In the genomic region with DNA sequence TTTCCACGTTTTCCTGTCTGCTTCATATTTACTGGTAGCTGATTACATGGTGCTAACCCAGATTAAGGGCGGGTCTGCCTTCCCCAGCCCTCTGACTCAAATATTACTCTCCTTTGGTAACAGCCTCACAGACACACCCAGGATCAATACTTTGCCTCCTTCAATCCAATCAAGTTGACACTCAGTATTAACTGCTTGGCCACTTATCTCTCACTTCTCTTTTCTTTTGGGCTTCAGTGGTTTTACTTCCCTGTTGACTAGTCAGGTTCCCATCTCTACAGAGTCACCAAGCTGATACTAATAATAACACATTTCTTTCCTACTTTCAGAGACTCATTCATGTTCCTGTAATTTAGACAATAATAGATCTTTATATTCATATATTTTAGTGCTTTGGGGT, we compare ENCODE assay signal across 12 cellular contexts.
DNase-seq lines count a peak whose midpoint lies in the region; ATAC-seq lines count a peak whose summit lies in the region.
"Had no signal": no experiment of that assay in that cellular context is flagged by ENCODE, and none has a peak within 500 bp of the region (broad histone marks: within the 10 kb centered on the region; RNA-seq: fewer than 3 reads in every experiment).

No MANE protein-coding gene starts in this region.

- ATAC-seq in GM18909 (IDR thresholded peaks at IDR 0.05; ENCODE audit: poor library complexity, unreplicated experiment) (peak; percentile 97), GM21786 (IDR thresholded peaks at IDR 0.05; ENCODE audit: unreplicated experiment) (peak; percentile 100), HG03196 (IDR thresholded peaks at IDR 0.05; ENCODE audit: unreplicated experiment) (peak; percentile 87), aorta (ENCODE audit: low FRiP score) (no peak)
- ATAC-seq in activated naive CD4-positive, alpha-beta T cell treated with anti-CD3 and anti-CD28 coated beads, Interleukin-2, amount 50 U/mL, for 72 hours: no peak

- H3K4me1 ChIP-seq in SJCRH30 (no peaks in the 10 kb centered on the region), aorta (ENCODE audit: control insufficient read depth in 1 of 2, insufficient read depth in 2 of 2, low read length in 2 of 2) (no peaks in the 10 kb centered on the region)

- H3K4me1 Mint-ChIP-seq in dendritic cell treated with granulocyte-macrophage colony-stimulating factor and Interleukin-4, amounts not matched to agents 40 ng/mL and 50 ng/mL, for 4 days (ENCODE audit: low read depth): peaks cover 24% of the 10 kb centered on the region
- H3K4me1 Mint-ChIP-seq: activated naive CD8-positive, alpha-beta T cell treated with anti-CD3 and anti-CD28 coated beads, Interleukin-2, amount 10 ng/mL, durations not matched to agents 7 days and 5 days had no signal

- intact Hi-C loops in dendritic cell treated with granulocyte-macrophage colony-stimulating factor and Interleukin-4, amounts not matched to agents 40 ng/mL and 50 ng/mL, for 4 days (cut with micrococcal nuclease): no loop called here
- intact Hi-C loops in aorta (cut with DNase I): no loop called here

- H3K9me3 Mint-ChIP-seq in dendritic cell treated with granulocyte-macrophage colony-stimulating factor and Interleukin-4, amounts not matched to agents 40 ng/mL and 50 ng/mL, for 4 days: no peaks in the 10 kb centered on the region
- peaks cover 4 to 14% of the 10 kb centered on the region in 2 donors for H3K9me3 Mint-ChIP-seq in activated naive CD4-positive, alpha-beta T cell treated with anti-CD3 and anti-CD28 coated beads, Interleukin-2, amount 50 U/mL, for 72 hours
- H3K9me3 Mint-ChIP-seq: activated naive CD8-positive, alpha-beta T cell treated with anti-CD3 and anti-CD28 coated beads, Interleukin-2, amount 10 ng/mL, durations not matched to agents 7 days and 5 days had no signal

- DNase-seq in SJCRH30 (no peak), aorta (no peak), NCI-H1092 (lab: John Stamatoyannopoulos, UW) (no peak)
- DNase-seq in activated naive CD4-positive, alpha-beta T cell treated with anti-CD3 and anti-CD28 coated beads, Interleukin-2, amount 50 U/mL, for 72 hours (ENCODE audit: low spot score in 2 of 2): no peak
- DNase-seq: activated CD4-positive, alpha-beta T cell treated with anti-CD3 and anti-CD28 coated beads, Interleukin-2, amount 50 U/mL, for 4 hours; activated naive CD8-positive, alpha-beta T cell treated with anti-CD3 and anti-CD28 coated beads, Interleukin-2, amount 10 ng/mL, durations not matched to agents 7 days and 5 days; NCI-H2171 treated with DMSO at 0.1 percent for 48 hours had no signal

- no peak overlapping the region for H3K4me3 Mint-ChIP-seq in dendritic cell treated with granulocyte-macrophage colony-stimulating factor and Interleukin-4, amounts not matched to agents 40 ng/mL and 50 ng/mL, for 4 days
- H3K4me3 Mint-ChIP-seq: activated naive CD8-positive, alpha-beta T cell treated with anti-CD3 and anti-CD28 coated beads, Interleukin-2, amount 10 ng/mL, durations not matched to agents 7 days and 5 days; memory B cell had no signal

- WGBS in aorta, 2 donors: 75 to 81% methylated on average over 2 of the region's 2 CpGs

- H3K36me3 ChIP-seq in SJCRH30 (no peaks in the 10 kb centered on the region), aorta (ENCODE audit: control insufficient read depth in 1 of 2, insufficient read depth in 2 of 2, low read length in 1 of 2) (no peaks in the 10 kb centered on the region)

- H3K27ac ChIP-seq in SJCRH30: no peak overlapping the region
- H3K27ac ChIP-seq in aorta (ENCODE audit: low read depth in 1 of 2, low read length in 2 of 2): no peak overlapping the region

- H3K27ac Mint-ChIP-seq in dendritic cell treated with granulocyte-macrophage colony-stimulating factor and Interleukin-4, amounts not matched to agents 40 ng/mL and 50 ng/mL, for 4 days: peak overlapping the region; percentile 63
- no peak overlapping the region for H3K27ac Mint-ChIP-seq in activated naive CD4-positive, alpha-beta T cell treated with anti-CD3 and anti-CD28 coated beads, Interleukin-2, amount 50 U/mL, for 72 hours
- H3K27ac Mint-ChIP-seq: activated naive CD8-positive, alpha-beta T cell treated with anti-CD3 and anti-CD28 coated beads, Interleukin-2, amount 10 ng/mL, durations not matched to agents 7 days and 5 days; memory B cell had no signal

- H3K4me3 ChIP-seq in SJCRH30: no peak overlapping the region
- H3K4me3 ChIP-seq in aorta (ENCODE audit: low read length in 2 of 2): no peak overlapping the region

- H3K27me3 Mint-ChIP-seq in dendritic cell treated with granulocyte-macrophage colony-stimulating factor and Interleukin-4, amounts not matched to agents 40 ng/mL and 50 ng/mL, for 4 days: no peaks in the 10 kb centered on the region
- H3K27me3 Mint-ChIP-seq: activated naive CD8-positive, alpha-beta T cell treated with anti-CD3 and anti-CD28 coated beads, Interleukin-2, amount 10 ng/mL, durations not matched to agents 7 days and 5 days; memory B cell had no signal

- H3K36me3 Mint-ChIP-seq in dendritic cell treated with granulocyte-macrophage colony-stimulating factor and Interleukin-4, amounts not matched to agents 40 ng/mL and 50 ng/mL, for 4 days (ENCODE audit: low read depth): no peaks in the 10 kb centered on the region
- H3K36me3 Mint-ChIP-seq in activated naive CD4-positive, alpha-beta T cell treated with anti-CD3 and anti-CD28 coated beads, Interleukin-2, amount 50 U/mL, for 72 hours: no peaks in the 10 kb centered on the region
- H3K36me3 Mint-ChIP-seq: activated naive CD8-positive, alpha-beta T cell treated with anti-CD3 and anti-CD28 coated beads, Interleukin-2, amount 10 ng/mL, durations not matched to agents 7 days and 5 days; memory B cell had no signal

- no peaks in the 10 kb centered on the region for H3K27me3 ChIP-seq in SJCRH30
- H3K27me3 ChIP-seq in aorta (ENCODE audit: control insufficient read depth in 1 of 2, insufficient read depth in 2 of 2, low read length in 1 of 2): no peaks in the 10 kb centered on the region

- H3K9me3 ChIP-seq in SJCRH30 (replicated peaks) (no peaks in the 10 kb centered on the region), aorta (ENCODE audit: control insufficient read depth, low read length) (no peaks in the 10 kb centered on the region)

Comparison
In these comparisons a context has a peak if more than half of its experiments do, and no peak if none do; other contexts are left out.
1. ATAC-seq: peak in GM18909 (single experiment), GM21786 (single experiment) and HG03196 (single experiment); none in aorta (single experiment) and activated naive CD4-positive, alpha-beta T cell treated with anti-CD3 and anti-CD28 coated beads, Interleukin-2, amount 50 U/mL, for 72 hours (0 of 2).